8 cellular contexts compared by ENCODE assay signal in the genomic region with DNA sequence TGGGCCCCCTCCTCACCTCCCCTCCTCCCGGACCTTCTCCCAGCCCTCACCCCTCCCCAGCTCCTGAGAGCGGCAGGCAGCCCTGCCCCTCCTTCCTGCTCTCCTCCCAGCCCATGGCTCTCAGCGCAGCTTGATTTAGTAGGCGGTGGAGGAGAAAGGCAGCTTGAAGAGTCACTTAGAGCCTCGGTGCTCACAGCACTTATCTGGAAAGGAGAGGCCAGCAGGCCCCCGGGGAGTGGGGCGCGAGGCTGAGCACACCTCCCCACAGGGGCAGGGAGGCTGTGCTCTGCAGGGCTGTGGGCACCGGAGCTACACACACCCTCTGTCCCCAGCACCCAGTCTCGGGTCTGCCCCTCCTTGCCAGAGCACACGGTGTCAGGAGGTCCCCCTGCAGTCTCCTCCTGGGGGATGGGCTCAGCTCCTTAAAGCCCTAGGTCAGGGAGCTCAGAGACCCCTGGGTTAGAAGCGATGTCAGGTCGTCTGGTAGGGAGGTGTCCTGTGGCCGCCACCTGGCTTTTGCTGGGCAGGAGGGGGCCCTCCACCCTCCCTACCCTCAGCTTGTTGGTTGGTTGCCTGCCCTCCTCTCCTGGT.
DNase-seq lines count a peak whose midpoint lies in the region; ATAC-seq and TF ChIP-seq lines count a peak whose summit lies in the region.

No MANE protein-coding gene starts in this region.

- H3K9me3 Mint-ChIP-seq in stimulated activated naive B cell treated with anti-CD40 and anti-IgM and Interleukin-4, amounts not matched to agents 10 μg/mL and 1 μg/mL and 100 μg/mL, for 72 hours: no peaks in the 10 kb centered on the region

- peaks cover 6% of the 10 kb centered on the region for H3F3A ChIP-seq in SK-N-SH (replicated peaks; ENCODE audit: insufficient read depth)

- TF ChIP-seq EP300 in SK-N-SH (IDR thresholded peaks at IDR 0.05; ENCODE audit: borderline replicate concordance in 1 of 2, low read depth in 1 of 2, low read length in 1 of 2): no peak

- peaks cover 16 to 30% of the 10 kb centered on the region in 2 donors for H3K4me1 Mint-ChIP-seq in stimulated activated naive B cell treated with anti-CD40 and anti-IgM and Interleukin-4, amounts not matched to agents 10 μg/mL and 1 μg/mL and 100 μg/mL, for 72 hours

- ATAC-seq in stimulated activated naive B cell treated with anti-CD40 and anti-IgM and Interleukin-4, amounts not matched to agents 10 μg/mL and 1 μg/mL and 100 μg/mL, for 72 hours (replicated peaks): peak; percentile 67 to 70

- H3K4me3 ChIP-seq in H7 (ENCODE audit: insufficient read depth, low read depth, low read length) (peak overlapping the region; percentile 28; the same call in 1 of the 2 replicates), SK-N-SH (ENCODE audit: low read depth in 2 of 2, low read length in 1 of 2) (peak overlapping the region; percentile 36 to 58), hepatocyte (no peak overlapping the region)

- H3K9me3 ChIP-seq in SK-N-SH: no peaks in the 10 kb centered on the region
- H3K9me3 ChIP-seq in hepatocyte (ENCODE audit: low read depth): no peaks in the 10 kb centered on the region

- H3K36me3 ChIP-seq in H7 (replicated peaks; ENCODE audit: control insufficient read depth, insufficient read depth, low read length) (no peaks in the 10 kb centered on the region), SK-N-SH (replicated peaks in 1 of 2; ENCODE audit: control insufficient read depth in 1 of 2, insufficient read depth in 2 of 2, low read length in 1 of 2) (no peaks in the 10 kb centered on the region), hepatocyte (replicated peaks; ENCODE audit: insufficient read depth, low read depth) (no peaks in the 10 kb centered on the region)

- H3K4me2 ChIP-seq in SK-N-SH: peak overlapping the region; percentile 93
- H3K4me2 ChIP-seq in hepatocyte: peak overlapping the region; percentile 87

- peaks cover 17 to 94% of the 10 kb centered on the region in 2 experiments for H3K4me1 ChIP-seq in SK-N-SH (ENCODE audit: control insufficient read depth in 1 of 2, insufficient read depth in 2 of 2, low read depth in 1 of 2, low read length in 1 of 2)
- H3K4me1 ChIP-seq in hepatocyte (ENCODE audit: insufficient read depth): peaks cover 67% of the 10 kb centered on the region

- no peaks in the 10 kb centered on the region for H3K79me2 ChIP-seq in SK-N-SH (ENCODE audit: insufficient read depth)
- peaks cover 20% of the 10 kb centered on the region for H3K79me2 ChIP-seq in hepatocyte

- no peaks in the 10 kb centered on the region for H3K9me2 ChIP-seq in SK-N-SH
- no peaks in the 10 kb centered on the region for H3K9me2 ChIP-seq in hepatocyte (replicated peaks; ENCODE audit: insufficient read depth)

- POLR2A ChIA-PET in SK-N-SH (lab: Yijun Ruan, JAX): interaction anchor here (0.8 to 1.9 kb wide), 10 partner anchors 8 to 152 kb away, joined by 3 to 9 read pairs (median 4); partner anchors contain the start of gene GSE1

- H3K4me3 Mint-ChIP-seq in stimulated activated naive B cell treated with anti-CD40 and anti-IgM and Interleukin-4, amounts not matched to agents 10 μg/mL and 1 μg/mL and 100 μg/mL, for 72 hours: peak overlapping the region; percentile 70 to 83

- DNase-seq in A172 (ENCODE audit: low spot score) (peak; percentile 30), H7 (peak; percentile 96), SK-N-SH (peak; percentile 80), hepatocyte (ENCODE audit: low spot score) (peak; percentile 83), activated gamma-delta T cell treated with Interleukin-2 at 50 U/mL for 16 hours (no peak), glomerular visceral epithelial cell (ENCODE audit: extremely low spot score) (no peak)
- no peak for DNase-seq in stimulated activated naive B cell treated with anti-CD40 and anti-IgM and Interleukin-4, amounts not matched to agents 10 μg/mL and 1 μg/mL and 100 μg/mL, for 72 hours
- no peak for DNase-seq in stimulated activated CD4-positive, alpha-beta T cell treated with anti-CD3 and anti-CD28 coated beads, Interleukin-4, amount 100 ng/mL, for 24 hours

- no peak overlapping the region for H3K9ac ChIP-seq in SK-N-SH

- H3K27me3 Mint-ChIP-seq in stimulated activated naive B cell treated with anti-CD40 and anti-IgM and Interleukin-4, amounts not matched to agents 10 μg/mL and 1 μg/mL and 100 μg/mL, for 72 hours: peaks cover 61 to 73% of the 10 kb centered on the region in 2 donors

- no peak overlapping the region for H2AFZ ChIP-seq in SK-N-SH (ENCODE audit: low read depth)
- H2AFZ ChIP-seq in hepatocyte: no peak overlapping the region

- no peak overlapping the region for H3K27ac Mint-ChIP-seq in stimulated activated naive B cell treated with anti-CD40 and anti-IgM and Interleukin-4, amounts not matched to agents 10 μg/mL and 1 μg/mL and 100 μg/mL, for 72 hours

- H3K36me3 Mint-ChIP-seq in stimulated activated naive B cell treated with anti-CD40 and anti-IgM and Interleukin-4, amounts not matched to agents 10 μg/mL and 1 μg/mL and 100 μg/mL, for 72 hours: no peaks in the 10 kb centered on the region

- TF ChIP-seq CTCF in SK-N-SH (IDR thresholded peaks at IDR 0.05): no peak
- no peak for TF ChIP-seq CTCF in hepatocyte (IDR thresholded peaks at IDR 0.05; ENCODE audit: poor library complexity)

- TF ChIP-seq RAD21 in SK-N-SH (IDR thresholded peaks at IDR 0.05; ENCODE audit: low read length): no peak

- CTCF ChIA-PET in SK-N-SH (lab: Yijun Ruan, JAX): interaction anchor here (1.0 to 2.2 kb wide), 15 partner anchors 9 to 154 kb away, joined by 3 to 9 read pairs (median 4); no protein-coding TSS in a partner anchor

- peak overlapping the region; percentile 19 to 95; a peak in 3 of 4 replicates for H3K27ac ChIP-seq in SK-N-SH (ENCODE audit: low read depth in 2 of 2, low read length in 1 of 2)
- H3K27ac ChIP-seq in hepatocyte: peak overlapping the region; percentile 81

- H4K20me1 ChIP-seq in SK-N-SH (ENCODE audit: insufficient read depth): peaks cover 40% of the 10 kb centered on the region
- no peaks in the 10 kb centered on the region for H4K20me1 ChIP-seq in hepatocyte (ENCODE audit: insufficient read depth, poor library complexity, severe bottlenecking)

- H3K27me3 ChIP-seq in H7 (ENCODE audit: control insufficient read depth, insufficient read depth, low read length): peaks cover 19% of the 10 kb centered on the region
- no peaks in the 10 kb centered on the region for H3K27me3 ChIP-seq in SK-N-SH (ENCODE audit: insufficient read depth)
- no peaks in the 10 kb centered on the region for H3K27me3 ChIP-seq in hepatocyte

- WGBS in SK-N-SH (ENCODE audit: low lambda C conversion rate): 16% methylated on average over 5 of the region's 14 CpGs
- 2% methylated on average over 12 of the region's 14 CpGs for WGBS in hepatocyte (ENCODE audit: low lambda C conversion rate, missing lambda C conversion rate)

TF ChIP-seq in SK-N-SH, 30 proteins besides CTCF, POLR2A, EP300 and RAD21:
- peak; percentile 12; the same call in 1 of the 2 replicates for TF ChIP-seq SMC3 (IDR thresholded peaks at IDR 0.05; ENCODE audit: low read depth, low read length)
- TF ChIP-seq USF1 (IDR thresholded peaks at IDR 0.05; ENCODE audit: borderline replicate concordance, low read depth): no peak
- no peak for TF ChIP-seq FOXM1 (IDR thresholded peaks at IDR 0.05; ENCODE audit: low read depth)
TF ChIP-seq in SK-N-SH: peak in this region for 1.

Comparison
In these comparisons a context has a peak if more than half of its experiments do, and no peak if none do; other contexts are left out.
1. DNase-seq: peak in A172 (single experiment), H7 (single experiment), SK-N-SH (single experiment) and hepatocyte (single experiment); none in stimulated activated naive B cell treated with anti-CD40 and anti-IgM and Interleukin-4, amounts not matched to agents 10 μg/mL and 1 μg/mL and 100 μg/mL, for 72 hours (single experiment), activated gamma-delta T cell treated with Interleukin-2 at 50 U/mL for 16 hours (single experiment), glomerular visceral epithelial cell (single experiment) and stimulated activated CD4-positive, alpha-beta T cell treated with anti-CD3 and anti-CD28 coated beads, Interleukin-4, amount 100 ng/mL, for 24 hours (single experiment).